ENCODE assay signal across 20 cellular contexts in genomic region chr4:6516762-6517161, GRCh38. TPM values are rescaled to one million over a fixed set of nuclear protein-coding genes. Genes with fewer than 3 reads are reported as not detected.
A peak's percentile ranks its signal among the peaks of the same experiment; 100 is the strongest.
DNase-seq lines count a peak whose midpoint lies in the region; ATAC-seq and TF ChIP-seq lines count a peak whose summit lies in the region.
"Had no signal": no experiment of that assay in that cellular context is flagged by ENCODE, and none has a peak within 500 bp of the region (broad histone marks: within the 10 kb centered on the region; RNA-seq: fewer than 3 reads in every experiment).

No MANE protein-coding gene starts in this region.

- H3K4me1 ChIP-seq in HEK293 (ENCODE audit: control insufficient read depth, insufficient read depth, low read length) = no peaks in the 10 kb centered on the region
- peaks cover 4% of the 10 kb centered on the region for H3K4me1 ChIP-seq in right cardiac atrium (ENCODE audit: control insufficient read depth, insufficient read depth, low read length)
- H3K4me1 ChIP-seq: A549, Caco-2 had no signal

- POLR2A ChIA-PET in HEK293 (lab: Yijun Ruan, JAX) = no interaction called here

- TF ChIP-seq CTCF in HEK293 (tag by site-specific recombination; IDR thresholded peaks at IDR 0.05) = no peak

- no peaks in the 10 kb centered on the region for H3K36me3 ChIP-seq in HEK293 (ENCODE audit: control insufficient read depth in 2 of 2, insufficient read depth in 1 of 2, low read length in 2 of 2)
- H3K36me3 ChIP-seq: MG63, SJSA1 had no signal

- WGBS in right cardiac atrium = 43% methylated on average over 8 of the region's 8 CpGs

- ATAC-seq in Right ventricle myocardium inferior (peak; percentile 84), right cardiac atrium (peak; percentile 84 to 87)
- ATAC-seq: A549, PC-3 had no signal

- CTCF ChIA-PET in HEK293 (lab: Yijun Ruan, JAX) = no interaction called here

- DNase-seq in Right ventricle myocardium inferior (ENCODE audit: missing footprints) (no peak), right cardiac atrium (peak in 1 of 3 donors; percentile 29), posterior vena cava (ENCODE audit: low spot score) (peak; percentile 70), COLO829 (ENCODE audit: low spot score) (no peak), kidney tubule cell (ENCODE audit: low spot score) (no peak)
- DNase-seq in activated CD4-positive, alpha-beta T cell treated with anti-CD3 and anti-CD28 coated beads for 48 hours = no peak
- DNase-seq in stimulated activated naive CD4-positive, alpha-beta T cell (lab: John Stamatoyannopoulos, UW) = no peak
- DNase-seq: Caco-2, DMS153, MG63, NCI-H1417, NCI-H1930, NCI-H2171, NCI-H446, PC-3 had no signal

- H3K4me3 ChIP-seq in HEK293 (ENCODE audit: low read depth, low read length) (no peak overlapping the region), right cardiac atrium (ENCODE audit: low read length) (no peak overlapping the region)
- H3K4me3 ChIP-seq: A549, MG63, SJSA1 had no signal

- intact Hi-C loops in Right ventricle myocardium inferior (cut with DNase I) = no loop called here
- intact Hi-C loops in right cardiac atrium (cut with DNase I) = no loop called here
- intact Hi-C loops in posterior vena cava (cut with DNase I) = no loop called here

- H3K27me3 ChIP-seq in right cardiac atrium (ENCODE audit: control insufficient read depth, insufficient read depth) = no peaks in the 10 kb centered on the region
- H3K27me3 ChIP-seq: MG63, SJSA1 had no signal

- H3K27ac ChIP-seq in HEK293 (ENCODE audit: extremely low read depth, low read depth, low read length) = no peak overlapping the region
- H3K27ac ChIP-seq in right cardiac atrium (ENCODE audit: low read length) = peak overlapping the region; percentile 92
- H3K27ac ChIP-seq: A549, RWPE1, SJSA1 had no signal

- H3K9me3 ChIP-seq in HEK293 (ENCODE audit: control insufficient read depth, insufficient read depth, low read depth, low read length) = no peaks in the 10 kb centered on the region
- H3K9me3 ChIP-seq in right cardiac atrium (ENCODE audit: control insufficient read depth, low read length) = no peaks in the 10 kb centered on the region
- H3K9me3 ChIP-seq: A549, Caco-2, SJSA1 had no signal

TF ChIP-seq in HEK293, 187 proteins besides CTCF, POLR2A, EP300 and RAD21:
- 0 out of 2 replicates have a peak, but pooled peaks have one; percentile 7 for TF ChIP-seq ZFHX2 (tag by site-specific recombination; conservative IDR thresholded peaks at IDR 0.05)
- TF ChIP-seq INSM2 (tag by site-specific recombination; IDR thresholded peaks at IDR 0.05) = no peak

RNA-seq across cellular contexts. Expression of gene PPP2R2C, which starts 44.3 kb away (rescaled TPM):
- 12.3 TPM for total RNA-seq in Right ventricle myocardium inferior
- 1 to 10 TPM; 2.3 to 7.2 (median 4.7) TPM for total RNA-seq in right cardiac atrium
- polyA plus RNA-seq in right cardiac atrium = 2.8 TPM
- total RNA-seq in posterior vena cava = 10 to 100 TPM in 1 of 2 donors, 1 to 10 TPM in 1; 3.9 to 18.3 TPM
- total RNA-seq: Caco-2, SJSA1 had no signal
- polyA plus RNA-seq: CD14-positive monocyte had no signal

RNA-seq across cellular contexts. Expression of gene MAN2B2, which starts 58.2 kb away (rescaled TPM):
- total RNA-seq in Right ventricle myocardium inferior (17.8 TPM), right cardiac atrium (10 to 100 TPM; 27.0 to 38.4 (median 28.9) TPM), posterior vena cava (10 to 100 TPM; 23.7 to 36.3 TPM)
- polyA plus RNA-seq in right cardiac atrium = 11.5 TPM
